18 cellular contexts compared by ENCODE assay signal in genomic region chr10:78654047-78654590, GRCh38.
"Had no signal": no experiment of that assay in that cellular context is flagged by ENCODE, and none has a peak within 500 bp of the region (broad histone marks: within the 10 kb centered on the region; RNA-seq: fewer than 3 reads in every experiment).

No MANE protein-coding gene starts in this region.

- H3K4me3 ChIP-seq: dorsolateral prefrontal cortex, hepatocyte, sigmoid colon, skin epidermis, stomach, upper lobe of left lung, uterus had no signal

- H3K36me3 Mint-ChIP-seq: natural killer cell had no signal

- H2AFZ ChIP-seq: hepatocyte had no signal

- ATAC-seq: left colon, natural killer cell had no signal

- H3K4me2 ChIP-seq: hepatocyte had no signal

- DNase-seq: cortex of kidney; dorsolateral prefrontal cortex; effector CD8-positive, alpha-beta T cell; foreskin melanocyte; head of caudate nucleus; kidney; left colon; mammary epithelial cell; natural killer cell; sigmoid colon; stimulated activated CD4-positive, alpha-beta T cell treated with anti-CD3 and anti-CD28 coated beads, Interleukin-2, amount 100 ng/mL, for 24 hours; stimulated activated CD4-positive, alpha-beta T cell treated with anti-CD3 and anti-CD28 coated beads, Interleukin-4, amount 100 ng/mL, for 4 hours; stimulated activated naive CD4-positive, alpha-beta T cell; stomach; upper lobe of left lung; uterus had no signal

- H3K27ac Mint-ChIP-seq: natural killer cell had no signal

- H3K4me1 ChIP-seq: uterus had no signal

- H3K9me3 Mint-ChIP-seq: natural killer cell had no signal

- H3K27me3 ChIP-seq: dorsolateral prefrontal cortex, hepatocyte, sigmoid colon, stomach, upper lobe of left lung, uterus had no signal

- H3K36me3 ChIP-seq: sigmoid colon, stomach, upper lobe of left lung, uterus had no signal

- H3K79me2 ChIP-seq: hepatocyte had no signal

- H3K27ac ChIP-seq: dorsolateral prefrontal cortex, hepatocyte, sigmoid colon, skin epidermis, stomach, upper lobe of left lung, uterus had no signal

- H3K9me3 ChIP-seq: sigmoid colon, stomach, upper lobe of left lung, uterus had no signal

- H3K4me3 Mint-ChIP-seq: natural killer cell had no signal

- H3K4me1 Mint-ChIP-seq: natural killer cell had no signal
